ENCODE assay signal across 1 cellular context in genomic region chr18:3794537-3795348, GRCh38.
TF ChIP-seq lines count a peak whose summit lies in the region.

No MANE protein-coding gene starts in this region.

TF ChIP-seq in GM23338, 12 proteins besides CTCF, POLR2A, EP300 and RAD21 (continued from another document):
- TF ChIP-seq ZNF462 (CRISPR knock-in tag; IDR thresholded peaks at IDR 0.05): no peak
- TF ChIP-seq NANOG (IDR thresholded peaks at IDR 0.05; ENCODE audit: borderline replicate concordance): no peak
- TF ChIP-seq JUNB (IDR thresholded peaks at IDR 0.05; ENCODE audit: unreplicated experiment): no peak
- TF ChIP-seq ZNF114 (CRISPR knock-in tag; IDR thresholded peaks at IDR 0.05): no peak
